Comparison of ENCODE assay signal across 1 cellular context in genomic region chr11:119673389-119674336, GRCh38.
TF ChIP-seq lines count a peak whose summit lies in the region.

No MANE protein-coding gene starts in this region.

TF ChIP-seq in GM23338, 12 proteins besides CTCF, POLR2A, EP300 and RAD21:
- TF ChIP-seq, protein P1, sequence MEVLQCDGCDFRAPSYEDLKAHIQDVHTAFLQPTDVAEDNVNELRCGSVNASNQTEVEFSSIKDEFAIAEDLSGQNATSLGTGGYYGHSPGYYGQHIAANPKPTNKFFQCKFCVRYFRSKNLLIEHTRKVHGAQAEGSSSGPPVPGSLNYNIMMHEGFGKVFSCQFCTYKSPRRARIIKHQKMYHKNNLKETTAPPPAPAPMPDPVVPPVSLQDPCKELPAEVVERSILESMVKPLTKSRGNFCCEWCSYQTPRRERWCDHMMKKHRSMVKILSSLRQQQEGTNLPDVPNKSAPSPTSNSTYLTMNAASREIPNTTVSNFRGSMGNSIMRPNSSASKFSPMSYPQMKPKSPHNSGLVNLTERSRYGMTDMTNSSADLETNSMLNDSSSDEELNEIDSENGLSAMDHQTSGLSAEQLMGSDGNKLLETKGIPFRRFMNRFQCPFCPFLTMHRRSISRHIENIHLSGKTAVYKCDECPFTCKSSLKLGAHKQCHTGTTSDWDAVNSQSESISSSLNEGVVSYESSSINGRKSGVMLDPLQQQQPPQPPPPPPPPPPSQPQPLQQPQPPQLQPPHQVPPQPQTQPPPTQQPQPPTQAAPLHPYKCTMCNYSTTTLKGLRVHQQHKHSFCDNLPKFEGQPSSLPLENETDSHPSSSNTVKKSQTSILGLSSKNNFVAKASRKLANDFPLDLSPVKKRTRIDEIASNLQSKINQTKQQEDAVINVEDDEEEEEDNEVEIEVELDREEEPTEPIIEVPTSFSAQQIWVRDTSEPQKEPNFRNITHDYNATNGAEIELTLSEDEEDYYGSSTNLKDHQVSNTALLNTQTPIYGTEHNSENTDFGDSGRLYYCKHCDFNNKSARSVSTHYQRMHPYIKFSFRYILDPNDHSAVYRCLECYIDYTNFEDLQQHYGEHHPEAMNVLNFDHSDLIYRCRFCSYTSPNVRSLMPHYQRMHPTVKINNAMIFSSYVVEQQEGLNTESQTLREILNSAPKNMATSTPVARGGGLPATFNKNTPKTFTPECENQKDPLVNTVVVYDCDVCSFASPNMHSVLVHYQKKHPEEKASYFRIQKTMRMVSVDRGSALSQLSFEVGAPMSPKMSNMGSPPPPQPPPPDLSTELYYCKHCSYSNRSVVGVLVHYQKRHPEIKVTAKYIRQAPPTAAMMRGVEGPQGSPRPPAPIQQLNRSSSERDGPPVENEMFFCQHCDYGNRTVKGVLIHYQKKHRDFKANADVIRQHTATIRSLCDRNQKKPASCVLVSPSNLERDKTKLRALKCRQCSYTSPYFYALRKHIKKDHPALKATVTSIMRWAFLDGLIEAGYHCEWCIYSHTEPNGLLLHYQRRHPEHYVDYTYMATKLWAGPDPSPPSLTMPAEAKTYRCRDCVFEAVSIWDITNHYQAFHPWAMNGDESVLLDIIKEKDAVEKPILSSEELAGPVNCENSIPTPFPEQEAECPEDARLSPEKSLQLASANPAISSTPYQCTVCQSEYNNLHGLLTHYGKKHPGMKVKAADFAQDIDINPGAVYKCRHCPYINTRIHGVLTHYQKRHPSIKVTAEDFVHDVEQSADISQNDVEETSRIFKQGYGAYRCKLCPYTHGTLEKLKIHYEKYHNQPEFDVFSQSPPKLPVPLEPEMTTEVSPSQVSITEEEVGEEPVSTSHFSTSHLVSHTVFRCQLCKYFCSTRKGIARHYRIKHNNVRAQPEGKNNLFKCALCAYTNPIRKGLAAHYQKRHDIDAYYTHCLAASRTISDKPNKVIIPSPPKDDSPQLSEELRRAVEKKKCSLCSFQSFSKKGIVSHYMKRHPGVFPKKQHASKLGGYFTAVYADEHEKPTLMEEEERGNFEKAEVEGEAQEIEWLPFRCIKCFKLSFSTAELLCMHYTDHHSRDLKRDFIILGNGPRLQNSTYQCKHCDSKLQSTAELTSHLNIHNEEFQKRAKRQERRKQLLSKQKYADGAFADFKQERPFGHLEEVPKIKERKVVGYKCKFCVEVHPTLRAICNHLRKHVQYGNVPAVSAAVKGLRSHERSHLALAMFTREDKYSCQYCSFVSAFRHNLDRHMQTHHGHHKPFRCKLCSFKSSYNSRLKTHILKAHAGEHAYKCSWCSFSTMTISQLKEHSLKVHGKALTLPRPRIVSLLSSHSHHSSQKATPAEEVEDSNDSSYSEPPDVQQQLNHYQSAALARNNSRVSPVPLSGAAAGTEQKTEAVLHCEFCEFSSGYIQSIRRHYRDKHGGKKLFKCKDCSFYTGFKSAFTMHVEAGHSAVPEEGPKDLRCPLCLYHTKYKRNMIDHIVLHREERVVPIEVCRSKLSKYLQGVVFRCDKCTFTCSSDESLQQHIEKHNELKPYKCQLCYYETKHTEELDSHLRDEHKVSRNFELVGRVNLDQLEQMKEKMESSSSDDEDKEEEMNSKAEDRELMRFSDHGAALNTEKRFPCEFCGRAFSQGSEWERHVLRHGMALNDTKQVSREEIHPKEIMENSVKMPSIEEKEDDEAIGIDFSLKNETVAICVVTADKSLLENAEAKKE (CRISPR knock-in tag; IDR thresholded peaks at IDR 0.05) = no peak
- TF ChIP-seq JUNB (IDR thresholded peaks at IDR 0.05; ENCODE audit: unreplicated experiment) (no peak), EZH2phosphoT487 (IDR thresholded peaks at IDR 0.05; ENCODE audit: unreplicated experiment) (no peak), POLR2AphosphoS5 (IDR thresholded peaks at IDR 0.05; ENCODE audit: low read depth) (no peak), EZH2 (IDR thresholded peaks at IDR 0.05; ENCODE audit: low read depth, unreplicated experiment) (no peak), ZNF331 (CRISPR knock-in tag; IDR thresholded peaks at IDR 0.05; ENCODE audit: low read depth) (no peak), NANOG (IDR thresholded peaks at IDR 0.05; ENCODE audit: borderline replicate concordance) (no peak), ZNF114 (CRISPR knock-in tag; IDR thresholded peaks at IDR 0.05) (no peak), CREB1 (CRISPR knock-in tag; IDR thresholded peaks at IDR 0.05; ENCODE audit: low read depth) (no peak), STAT1 (IDR thresholded peaks at IDR 0.05; ENCODE audit: unreplicated experiment) (no peak)
- TF ChIP-seq, protein P2, sequence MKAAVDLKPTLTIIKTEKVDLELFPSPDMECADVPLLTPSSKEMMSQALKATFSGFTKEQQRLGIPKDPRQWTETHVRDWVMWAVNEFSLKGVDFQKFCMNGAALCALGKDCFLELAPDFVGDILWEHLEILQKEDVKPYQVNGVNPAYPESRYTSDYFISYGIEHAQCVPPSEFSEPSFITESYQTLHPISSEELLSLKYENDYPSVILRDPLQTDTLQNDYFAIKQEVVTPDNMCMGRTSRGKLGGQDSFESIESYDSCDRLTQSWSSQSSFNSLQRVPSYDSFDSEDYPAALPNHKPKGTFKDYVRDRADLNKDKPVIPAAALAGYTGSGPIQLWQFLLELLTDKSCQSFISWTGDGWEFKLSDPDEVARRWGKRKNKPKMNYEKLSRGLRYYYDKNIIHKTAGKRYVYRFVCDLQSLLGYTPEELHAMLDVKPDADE (IDR thresholded peaks at IDR 0.05) = no peak
- TF ChIP-seq, protein P3, sequence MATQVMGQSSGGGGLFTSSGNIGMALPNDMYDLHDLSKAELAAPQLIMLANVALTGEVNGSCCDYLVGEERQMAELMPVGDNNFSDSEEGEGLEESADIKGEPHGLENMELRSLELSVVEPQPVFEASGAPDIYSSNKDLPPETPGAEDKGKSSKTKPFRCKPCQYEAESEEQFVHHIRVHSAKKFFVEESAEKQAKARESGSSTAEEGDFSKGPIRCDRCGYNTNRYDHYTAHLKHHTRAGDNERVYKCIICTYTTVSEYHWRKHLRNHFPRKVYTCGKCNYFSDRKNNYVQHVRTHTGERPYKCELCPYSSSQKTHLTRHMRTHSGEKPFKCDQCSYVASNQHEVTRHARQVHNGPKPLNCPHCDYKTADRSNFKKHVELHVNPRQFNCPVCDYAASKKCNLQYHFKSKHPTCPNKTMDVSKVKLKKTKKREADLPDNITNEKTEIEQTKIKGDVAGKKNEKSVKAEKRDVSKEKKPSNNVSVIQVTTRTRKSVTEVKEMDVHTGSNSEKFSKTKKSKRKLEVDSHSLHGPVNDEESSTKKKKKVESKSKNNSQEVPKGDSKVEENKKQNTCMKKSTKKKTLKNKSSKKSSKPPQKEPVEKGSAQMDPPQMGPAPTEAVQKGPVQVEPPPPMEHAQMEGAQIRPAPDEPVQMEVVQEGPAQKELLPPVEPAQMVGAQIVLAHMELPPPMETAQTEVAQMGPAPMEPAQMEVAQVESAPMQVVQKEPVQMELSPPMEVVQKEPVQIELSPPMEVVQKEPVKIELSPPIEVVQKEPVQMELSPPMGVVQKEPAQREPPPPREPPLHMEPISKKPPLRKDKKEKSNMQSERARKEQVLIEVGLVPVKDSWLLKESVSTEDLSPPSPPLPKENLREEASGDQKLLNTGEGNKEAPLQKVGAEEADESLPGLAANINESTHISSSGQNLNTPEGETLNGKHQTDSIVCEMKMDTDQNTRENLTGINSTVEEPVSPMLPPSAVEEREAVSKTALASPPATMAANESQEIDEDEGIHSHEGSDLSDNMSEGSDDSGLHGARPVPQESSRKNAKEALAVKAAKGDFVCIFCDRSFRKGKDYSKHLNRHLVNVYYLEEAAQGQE (IDR thresholded peaks at IDR 0.05; ENCODE audit: unreplicated experiment) = no peak
